8 cellular contexts compared by ENCODE assay signal in genomic region chr14:102778616-102779351, GRCh38. TPM values are rescaled to one million over a fixed set of nuclear protein-coding genes. Genes with fewer than 3 reads are reported as not detected.
A peak's percentile ranks its signal among the peaks of the same experiment; 100 is the strongest.
DNase-seq lines count a peak whose midpoint lies in the region; ATAC-seq and TF ChIP-seq lines count a peak whose summit lies in the region.

No MANE protein-coding gene starts in this region.

- H3K4me3 ChIP-seq in CD8-positive, alpha-beta memory T cell (ENCODE audit: low read length): peak overlapping the region; percentile 78

- H3K4me3 Mint-ChIP-seq in CD8-positive, alpha-beta memory T cell: peak overlapping the region; percentile 84 to 94 (median 91)
- peak overlapping the region; percentile 75 for H3K4me3 Mint-ChIP-seq in chondrocyte (ENCODE audit: unreplicated experiment)
- peak overlapping the region; percentile 80 to 97 (median 90) for H3K4me3 Mint-ChIP-seq in naive thymus-derived CD8-positive, alpha-beta T cell

- H3K4me1 Mint-ChIP-seq in CD8-positive, alpha-beta memory T cell: peaks cover 51 to 70% (median 55%) of the 10 kb centered on the region in 3 donors
- peaks cover 40% of the 10 kb centered on the region for H3K4me1 Mint-ChIP-seq in chondrocyte (ENCODE audit: low read depth)
- H3K4me1 Mint-ChIP-seq in naive thymus-derived CD8-positive, alpha-beta T cell: peaks cover 36 to 72% (median 67%) of the 10 kb centered on the region in 4 donors

- DNase-seq in CD8-positive, alpha-beta memory T cell: no peak
- DNase-seq in NAMALWA (ENCODE audit: low spot score) (peak; percentile 55), chondrocyte (ENCODE audit: low spot score) (peak; percentile 1), RPMI8226 (no peak), AG20443 (ENCODE audit: low spot score) (no peak), NCI-H1105 treated with DMSO at 0.1 percent for 48 hours (lab: John Stamatoyannopoulos, UW) (no peak)
- peak in 1 of 10 donors; percentile 32 for DNase-seq in naive thymus-derived CD8-positive, alpha-beta T cell
- DNase-seq in activated CD8-positive, alpha-beta memory T cell treated with anti-CD3 and anti-CD28 coated beads for 24 hours: no peak

- H3K27ac ChIP-seq in CD8-positive, alpha-beta memory T cell (ENCODE audit: low read depth, low read length): peak overlapping the region; percentile 69

- no peaks in the 10 kb centered on the region for H3K27me3 ChIP-seq in CD8-positive, alpha-beta memory T cell (ENCODE audit: insufficient read depth, low read length, poor library complexity, severe bottlenecking)

- peaks cover 0 to 16% (median 0%) of the 10 kb centered on the region in 3 donors for H3K36me3 Mint-ChIP-seq in CD8-positive, alpha-beta memory T cell
- H3K36me3 Mint-ChIP-seq in chondrocyte (ENCODE audit: low read depth): no peaks in the 10 kb centered on the region
- peaks cover 0 to 9% (median 0%) of the 10 kb centered on the region in 3 donors for H3K36me3 Mint-ChIP-seq in naive thymus-derived CD8-positive, alpha-beta T cell

- H3K27ac Mint-ChIP-seq in CD8-positive, alpha-beta memory T cell: peak overlapping the region; percentile 79 to 97 (median 94)
- H3K27ac Mint-ChIP-seq in chondrocyte (ENCODE audit: unreplicated experiment): peak overlapping the region; percentile 72
- H3K27ac Mint-ChIP-seq in naive thymus-derived CD8-positive, alpha-beta T cell: peak overlapping the region; percentile 84 to 97 (median 94)

- H3K36me3 ChIP-seq in CD8-positive, alpha-beta memory T cell (ENCODE audit: insufficient read depth, low read length): no peaks in the 10 kb centered on the region

- no peaks in the 10 kb centered on the region for H3K27me3 Mint-ChIP-seq in CD8-positive, alpha-beta memory T cell
- H3K27me3 Mint-ChIP-seq in chondrocyte (ENCODE audit: low read depth): no peaks in the 10 kb centered on the region
- H3K27me3 Mint-ChIP-seq in naive thymus-derived CD8-positive, alpha-beta T cell: peaks cover 0 to 1% (median 0%) of the 10 kb centered on the region in 5 donors

- H3K4me1 ChIP-seq in CD8-positive, alpha-beta memory T cell (ENCODE audit: insufficient read depth, low read length): peaks cover 58% of the 10 kb centered on the region

- no peaks in the 10 kb centered on the region for H3K9me3 ChIP-seq in CD8-positive, alpha-beta memory T cell (ENCODE audit: low read length)

- CTCF ChIA-PET in CD8-positive, alpha-beta memory T cell (lab: Charles Lee): interaction anchor here (1.0 to 1.2 kb wide), 2 partner anchors 13 to 27 kb away, joined by 3 to 4 read pairs; no protein-coding TSS in a partner anchor

- POLR2A ChIA-PET in CD8-positive, alpha-beta memory T cell (lab: Charles Lee): interaction anchor here (0.6 to 1.0 kb wide), 2 partner anchors 16 to 31 kb away, joined by 3 read pairs; no protein-coding TSS in a partner anchor
- POLR2A ChIA-PET in naive thymus-derived CD8-positive, alpha-beta T cell (lab: Charles Lee): interaction anchor here (1.0 to 1.1 kb wide), 2 partner anchors 149 to 171 kb away, joined by 3 to 4 read pairs; no protein-coding TSS in a partner anchor

- ATAC-seq in naive thymus-derived CD8-positive, alpha-beta T cell: no peak

- no peaks in the 10 kb centered on the region for H3K9me3 Mint-ChIP-seq in CD8-positive, alpha-beta memory T cell
- H3K9me3 Mint-ChIP-seq in chondrocyte (ENCODE audit: low read depth): no peaks in the 10 kb centered on the region
- H3K9me3 Mint-ChIP-seq in naive thymus-derived CD8-positive, alpha-beta T cell: no peaks in the 10 kb centered on the region

- TF ChIP-seq CTCF in chondrocyte (IDR thresholded peaks at IDR 0.05): no peak

RNA-seq across cellular contexts. Expression of gene TRAF3, which starts 1.5 kb away (rescaled TPM):
- total RNA-seq in CD8-positive, alpha-beta memory T cell: 10 to 100 TPM; 61.6 to 62.0 TPM
- 16.3 TPM for polyA plus RNA-seq in CD8-positive, alpha-beta memory T cell
- 15.0 to 20.1 TPM (median 18.4 TPM) in 3 replicates for total RNA-seq in chondrocyte
- total RNA-seq in naive thymus-derived CD8-positive, alpha-beta T cell: 10 to 100 TPM; 40.8 to 45.2 TPM
- polyA plus RNA-seq in naive thymus-derived CD8-positive, alpha-beta T cell: 10 to 100 TPM; 13.3 to 18.5 (median 13.8) TPM

Comparison
In these comparisons a context has a peak if more than half of its experiments do, and no peak if none do; other contexts are left out.
1. DNase-seq: peak in NAMALWA (single experiment) and chondrocyte (single experiment); none in CD8-positive, alpha-beta memory T cell (0 of 5), RPMI8226 (single experiment), activated CD8-positive, alpha-beta memory T cell treated with anti-CD3 and anti-CD28 coated beads for 24 hours (single experiment), AG20443 (single experiment) and NCI-H1105 treated with DMSO at 0.1 percent for 48 hours (single experiment).
2. Peak in every context shown above with its lines, with median percentiles within 50 percentile points of each other: H3K27ac Mint-ChIP-seq and H3K4me3 Mint-ChIP-seq.